Comparison of ENCODE assay signal across 1 cellular context in genomic region chr11:33551051-33551450, GRCh38.
TF ChIP-seq lines count a peak whose summit lies in the region.

No MANE protein-coding gene starts in this region.

TF ChIP-seq in SK-N-SH, 30 proteins besides CTCF, POLR2A, EP300 and RAD21 (continued from another document):
- TF ChIP-seq NRF1 (IDR thresholded peaks at IDR 0.05; ENCODE audit: low read depth, low read length) (no peak), RCOR1 (IDR thresholded peaks at IDR 0.05; ENCODE audit: low read length) (no peak), TEAD4 (IDR thresholded peaks at IDR 0.05; ENCODE audit: borderline replicate concordance, insufficient read depth) (no peak), RFX5 (IDR thresholded peaks at IDR 0.05; ENCODE audit: low read length) (no peak), FOXJ3 (CRISPR knock-in tag; IDR thresholded peaks at IDR 0.05) (no peak), MAX (IDR thresholded peaks at IDR 0.05; ENCODE audit: low read depth) (no peak)
- TF ChIP-seq, protein P1, sequence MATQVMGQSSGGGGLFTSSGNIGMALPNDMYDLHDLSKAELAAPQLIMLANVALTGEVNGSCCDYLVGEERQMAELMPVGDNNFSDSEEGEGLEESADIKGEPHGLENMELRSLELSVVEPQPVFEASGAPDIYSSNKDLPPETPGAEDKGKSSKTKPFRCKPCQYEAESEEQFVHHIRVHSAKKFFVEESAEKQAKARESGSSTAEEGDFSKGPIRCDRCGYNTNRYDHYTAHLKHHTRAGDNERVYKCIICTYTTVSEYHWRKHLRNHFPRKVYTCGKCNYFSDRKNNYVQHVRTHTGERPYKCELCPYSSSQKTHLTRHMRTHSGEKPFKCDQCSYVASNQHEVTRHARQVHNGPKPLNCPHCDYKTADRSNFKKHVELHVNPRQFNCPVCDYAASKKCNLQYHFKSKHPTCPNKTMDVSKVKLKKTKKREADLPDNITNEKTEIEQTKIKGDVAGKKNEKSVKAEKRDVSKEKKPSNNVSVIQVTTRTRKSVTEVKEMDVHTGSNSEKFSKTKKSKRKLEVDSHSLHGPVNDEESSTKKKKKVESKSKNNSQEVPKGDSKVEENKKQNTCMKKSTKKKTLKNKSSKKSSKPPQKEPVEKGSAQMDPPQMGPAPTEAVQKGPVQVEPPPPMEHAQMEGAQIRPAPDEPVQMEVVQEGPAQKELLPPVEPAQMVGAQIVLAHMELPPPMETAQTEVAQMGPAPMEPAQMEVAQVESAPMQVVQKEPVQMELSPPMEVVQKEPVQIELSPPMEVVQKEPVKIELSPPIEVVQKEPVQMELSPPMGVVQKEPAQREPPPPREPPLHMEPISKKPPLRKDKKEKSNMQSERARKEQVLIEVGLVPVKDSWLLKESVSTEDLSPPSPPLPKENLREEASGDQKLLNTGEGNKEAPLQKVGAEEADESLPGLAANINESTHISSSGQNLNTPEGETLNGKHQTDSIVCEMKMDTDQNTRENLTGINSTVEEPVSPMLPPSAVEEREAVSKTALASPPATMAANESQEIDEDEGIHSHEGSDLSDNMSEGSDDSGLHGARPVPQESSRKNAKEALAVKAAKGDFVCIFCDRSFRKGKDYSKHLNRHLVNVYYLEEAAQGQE (IDR thresholded peaks at IDR 0.05; ENCODE audit: low read depth, low read length) = no peak
TF ChIP-seq in SK-N-SH: peak in this region for 0.
